ENCODE assay signal across 15 cellular contexts in genomic region chr20:2599265-2600060, GRCh38. TPM values are rescaled to one million over a fixed set of nuclear protein-coding genes. Genes with fewer than 3 reads are reported as not detected.
DNase-seq lines count a peak whose midpoint lies in the region; TF ChIP-seq lines count a peak whose summit lies in the region.
"Had no signal": no experiment of that assay in that cellular context is flagged by ENCODE, and none has a peak within 500 bp of the region (broad histone marks: within the 10 kb centered on the region; RNA-seq: fewer than 3 reads in every experiment).

No MANE protein-coding gene starts in this region.

- no peak overlapping the region for H2BK5ac ChIP-seq in neuronal stem cell (ENCODE audit: low read length)

- no CpG with 5 or more reads among the region's 5 CpGs for WGBS in neuronal stem cell (ENCODE audit: extremely low coverage in 2 of 2, insufficient read length in 2 of 2, insufficient replicate concordance in 1 of 2), 2 donors

- H4K8ac ChIP-seq in neuronal stem cell (ENCODE audit: low read depth, low read length) = no peak overlapping the region

- H4K91ac ChIP-seq in neuronal stem cell (ENCODE audit: low read depth, low read length, poor library complexity) = no peak overlapping the region

- H2BK15ac ChIP-seq in neuronal stem cell (ENCODE audit: low read length) = no peak overlapping the region

- peak overlapping the region; percentile 33 for H2AFZ ChIP-seq in neuronal stem cell (ENCODE audit: low read length)

- no peak overlapping the region for H3K27ac ChIP-seq in neuronal stem cell (replicated peaks; ENCODE audit: low read length)
- H3K27ac ChIP-seq: ascending aorta, left lung, psoas muscle, vagina had no signal

- H2BK120ac ChIP-seq in neuronal stem cell (ENCODE audit: low read depth, low read length) = no peak overlapping the region

- no peaks in the 10 kb centered on the region for H3K36me3 ChIP-seq in neuronal stem cell (replicated peaks in 1 of 2; ENCODE audit: control insufficient read depth in 2 of 2, insufficient read depth in 2 of 2, low read length in 2 of 2)
- H3K36me3 ChIP-seq: ascending aorta, left lung, vagina had no signal

- H3K27me3 ChIP-seq in neuronal stem cell (ENCODE audit: control insufficient read depth in 3 of 3, insufficient read depth in 3 of 3, low read depth in 1 of 3, low read length in 3 of 3) = peaks cover 0 to 4% (median 0%) of the 10 kb centered on the region in 3 experiments
- H3K27me3 ChIP-seq: ascending aorta, vagina had no signal

- H3K4ac ChIP-seq in neuronal stem cell (ENCODE audit: low read length) = no peak overlapping the region

- peaks cover 0 to 2% of the 10 kb centered on the region in 2 donors for H3K9me3 ChIP-seq in neuronal stem cell (replicated peaks in 1 of 2; ENCODE audit: control insufficient read depth in 2 of 2, insufficient read depth in 1 of 2, low read depth in 1 of 2, low read length in 2 of 2)
- H3K9me3 ChIP-seq: ascending aorta, left lung, psoas muscle, vagina had no signal

- no peak overlapping the region for H2AK5ac ChIP-seq in neuronal stem cell (ENCODE audit: low read depth, low read length)

- H2BK12ac ChIP-seq in neuronal stem cell (ENCODE audit: low read length) = no peak overlapping the region

- no peak overlapping the region for H3K4me2 ChIP-seq in neuronal stem cell (ENCODE audit: insufficient read depth, low read length, poor library complexity, severe bottlenecking)

- H3K4me3 ChIP-seq in foreskin fibroblast (ENCODE audit: low read depth in 1 of 2, low read length in 2 of 2) = no peak overlapping the region
- H3K4me3 ChIP-seq in neuronal stem cell (ENCODE audit: low read length in 2 of 2) = no peak overlapping the region
- H3K4me3 ChIP-seq: ascending aorta, left lung, psoas muscle, vagina had no signal

- H3K14ac ChIP-seq in neuronal stem cell (ENCODE audit: low read length) = no peak overlapping the region

- H3K9ac ChIP-seq in neuronal stem cell (ENCODE audit: low read depth, low read length, poor library complexity) = no peak overlapping the region

- no peak overlapping the region for H3K18ac ChIP-seq in neuronal stem cell (ENCODE audit: low read length)

- peak; percentile 5 for DNase-seq in NCI-H510A treated with DMSO at 0.1 percent for 48 hours (lab: John Stamatoyannopoulos, UW)
- DNase-seq in NCI-H510A (lab: John Stamatoyannopoulos, UW) = no peak
- DNase-seq in NCI-H2171 (lab: John Stamatoyannopoulos, UW) = peak; percentile 84
- DNase-seq in foreskin fibroblast = peak; percentile 10 to 43
- DNase-seq in neuronal stem cell (ENCODE audit: low spot score) = peak; percentile 29
- DNase-seq in UCSD-AML1 (lab: John Stamatoyannopoulos, UW; ENCODE audit: unreplicated experiment) = no peak
- DNase-seq in SKM-1 (lab: John Stamatoyannopoulos, UW; ENCODE audit: unreplicated experiment) = no peak
- no peak for DNase-seq in NCI-H446 treated with DMSO at 0.1 percent for 48 hours (lab: John Stamatoyannopoulos, UW)
- DNase-seq: activated CD4-positive, alpha-beta T cell treated with anti-CD3 and anti-CD28 coated beads for 1 hour; HFFc6; IMR-90; left lung; psoas muscle had no signal

- H3K4me1 ChIP-seq in neuronal stem cell (ENCODE audit: control insufficient read depth in 2 of 2, insufficient read depth in 1 of 2, low read depth in 1 of 2, low read length in 2 of 2) = peaks cover 3 to 5% of the 10 kb centered on the region in 2 donors
- H3K4me1 ChIP-seq: ascending aorta, left lung, psoas muscle, vagina had no signal

- no peak overlapping the region for H3K23ac ChIP-seq in neuronal stem cell (ENCODE audit: low read depth, low read length, poor library complexity)

- no peaks in the 10 kb centered on the region for H3K79me1 ChIP-seq in neuronal stem cell (ENCODE audit: low read depth, low read length)

- no peak for TF ChIP-seq CTCF in foreskin fibroblast (IDR thresholded peaks at IDR 0.05; ENCODE audit: low read depth, low read length)

RNA-seq across cellular contexts. Expression of gene NOP56, which starts 53.0 kb away (rescaled TPM):
- 194 TPM for polyA plus RNA-seq in neuronal stem cell (2013, experiment 1 of 2)
- polyA plus RNA-seq in neuronal stem cell (2013, experiment 2 of 2) = 188 TPM

Comparison
In these comparisons a context has a peak if more than half of its experiments do, and no peak if none do; other contexts are left out.
1. DNase-seq: peak in NCI-H510A treated with DMSO at 0.1 percent for 48 hours (single experiment), NCI-H2171 (single experiment), foreskin fibroblast (2 of 2) and neuronal stem cell (single experiment); none in NCI-H510A (single experiment), UCSD-AML1 (single experiment), SKM-1 (single experiment) and NCI-H446 treated with DMSO at 0.1 percent for 48 hours (single experiment).